Comparison of ENCODE assay signal across 17 cellular contexts in genomic region chr15:38038659-38039442, GRCh38.
DNase-seq lines count a peak whose midpoint lies in the region; TF ChIP-seq lines count a peak whose summit lies in the region.
"Had no signal": no experiment of that assay in that cellular context is flagged by ENCODE, and none has a peak within 500 bp of the region (broad histone marks: within the 10 kb centered on the region; RNA-seq: fewer than 3 reads in every experiment).

No MANE protein-coding gene starts in this region.

- H3K4me3 Mint-ChIP-seq in CD8-positive, alpha-beta memory T cell = no peak overlapping the region
- H3K4me3 Mint-ChIP-seq: central memory CD8-positive, alpha-beta T cell had no signal

- DNase-seq in AG04449 (ENCODE audit: low read depth, low spot score) (peak; percentile 73), HS-5 (ENCODE audit: low read depth) (peak; percentile 87), astrocyte of the hippocampus (ENCODE audit: low read depth, low spot score) (peak; percentile 31), foreskin fibroblast (peak; percentile 75 to 87), COLO829 (ENCODE audit: low spot score) (no peak), erythroblast (lab: John Stamatoyannopoulos, UW) (no peak), NOMO-1 treated with dmso at 0.1 percent for 144 hours (lab: John Stamatoyannopoulos, UW; ENCODE audit: unreplicated experiment) (no peak)
- no peak for DNase-seq in CD8-positive, alpha-beta memory T cell
- DNase-seq: activated naive CD4-positive, alpha-beta T cell; DMS 273 treated with DMSO at 0.1 percent for 48 hours; esophagus squamous epithelium; Kasumi-1; NCI-H1930; SHP77 had no signal

- peaks cover 0 to 3% (median 0%) of the 10 kb centered on the region in 3 donors for H3K4me1 Mint-ChIP-seq in CD8-positive, alpha-beta memory T cell
- H3K4me1 Mint-ChIP-seq: central memory CD8-positive, alpha-beta T cell had no signal

- no peak for TF ChIP-seq CTCF in AG04449 (IDR thresholded peaks at IDR 0.05; ENCODE audit: insufficient read depth, low read length, missing control alignments)
- TF ChIP-seq CTCF in foreskin fibroblast (IDR thresholded peaks at IDR 0.05; ENCODE audit: low read depth, low read length) = no peak

- H3K4me1 ChIP-seq in CD8-positive, alpha-beta memory T cell (ENCODE audit: insufficient read depth, low read length) = no peaks in the 10 kb centered on the region
- H3K4me1 ChIP-seq: A549, esophagus squamous epithelium, parathyroid adenoma had no signal

- H3K36me3 Mint-ChIP-seq in CD8-positive, alpha-beta memory T cell = no peaks in the 10 kb centered on the region

- no peaks in the 10 kb centered on the region for H3K36me3 ChIP-seq in CD8-positive, alpha-beta memory T cell (ENCODE audit: insufficient read depth, low read length)
- H3K36me3 ChIP-seq: esophagus squamous epithelium had no signal

- peaks cover 8 to 16% of the 10 kb centered on the region in 2 donors for H3K27me3 Mint-ChIP-seq in CD8-positive, alpha-beta memory T cell
- H3K27me3 Mint-ChIP-seq: central memory CD8-positive, alpha-beta T cell had no signal

- H3K9me3 ChIP-seq in CD8-positive, alpha-beta memory T cell (ENCODE audit: low read length) = no peaks in the 10 kb centered on the region
- H3K9me3 ChIP-seq: A549, esophagus squamous epithelium had no signal

- POLR2A ChIA-PET in AG04449 (lab: Yijun Ruan, JAX) = interaction anchor here (0.7 to 1.2 kb wide), 2 partner anchors 15 to 22 kb away, joined by 3 read pairs; no protein-coding TSS in a partner anchor
- POLR2A ChIA-PET in CD8-positive, alpha-beta memory T cell (lab: Charles Lee) = no interaction called here

- no peak for TF ChIP-seq POLR2A in erythroblast (IDR thresholded peaks at IDR 0.05; ENCODE audit: low read length)

- H3K9me3 Mint-ChIP-seq in CD8-positive, alpha-beta memory T cell = no peaks in the 10 kb centered on the region
- H3K9me3 Mint-ChIP-seq: central memory CD8-positive, alpha-beta T cell had no signal

- no peaks in the 10 kb centered on the region for H3K27me3 ChIP-seq in CD8-positive, alpha-beta memory T cell (ENCODE audit: insufficient read depth, low read length, poor library complexity, severe bottlenecking)
- H3K27me3 ChIP-seq: esophagus squamous epithelium had no signal

- CTCF ChIA-PET in AG04449 (lab: Yijun Ruan, JAX) = interaction anchor here (0.6 to 0.9 kb wide), 3 partner anchors 10 to 351 kb away, joined by 3 read pairs; no protein-coding TSS in a partner anchor
- CTCF ChIA-PET in CD8-positive, alpha-beta memory T cell (lab: Charles Lee) = no interaction called here

- no peak overlapping the region for H3K27ac ChIP-seq in CD8-positive, alpha-beta memory T cell (ENCODE audit: low read depth, low read length)
- H3K27ac ChIP-seq: A549, esophagus squamous epithelium, parathyroid adenoma had no signal

- H3K27ac Mint-ChIP-seq in CD8-positive, alpha-beta memory T cell = no peak overlapping the region

- H3K4me3 ChIP-seq in AG04449 (ENCODE audit: low read depth, low read length) (no peak overlapping the region), foreskin fibroblast (ENCODE audit: low read depth in 1 of 2, low read length in 2 of 2) (no peak overlapping the region)
- H3K4me3 ChIP-seq in CD8-positive, alpha-beta memory T cell (ENCODE audit: low read length) = no peak overlapping the region
- H3K4me3 ChIP-seq: A549, esophagus squamous epithelium had no signal

Comparison
In these comparisons a context has a peak if more than half of its experiments do, and no peak if none do; other contexts are left out.
1. DNase-seq: peak in AG04449 (single experiment), HS-5 (single experiment), astrocyte of the hippocampus (single experiment) and foreskin fibroblast (2 of 2); none in COLO829 (single experiment), erythroblast (0 of 2), CD8-positive, alpha-beta memory T cell (0 of 5) and NOMO-1 treated with dmso at 0.1 percent for 144 hours (single experiment).